1 cellular context compared by ENCODE assay signal in the genomic region with DNA sequence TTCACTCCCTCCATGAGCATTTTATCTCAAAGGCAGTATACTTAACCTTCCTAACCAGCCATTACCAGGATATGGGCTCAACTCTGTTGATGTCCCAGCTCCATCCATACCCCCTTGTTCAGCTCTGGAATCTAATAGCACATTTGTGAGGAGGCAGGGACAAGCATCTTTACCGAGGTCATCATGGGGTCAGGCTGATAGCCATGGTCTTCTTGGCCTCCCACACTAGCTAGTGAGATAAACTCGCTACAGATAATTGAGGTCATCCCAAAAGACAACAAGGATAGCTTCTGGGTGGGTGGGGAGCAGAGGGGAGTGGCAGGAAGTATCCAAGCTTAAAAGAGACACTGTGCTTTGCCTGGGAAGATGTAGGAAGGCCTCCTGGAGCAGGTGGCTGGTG.
TF ChIP-seq lines count a peak whose summit lies in the region.

No MANE protein-coding gene starts in this region.

TF ChIP-seq in K562, 482 proteins besides CTCF, POLR2A, EP300 and RAD21 (continued from another document):
- TF ChIP-seq, protein P1, sequence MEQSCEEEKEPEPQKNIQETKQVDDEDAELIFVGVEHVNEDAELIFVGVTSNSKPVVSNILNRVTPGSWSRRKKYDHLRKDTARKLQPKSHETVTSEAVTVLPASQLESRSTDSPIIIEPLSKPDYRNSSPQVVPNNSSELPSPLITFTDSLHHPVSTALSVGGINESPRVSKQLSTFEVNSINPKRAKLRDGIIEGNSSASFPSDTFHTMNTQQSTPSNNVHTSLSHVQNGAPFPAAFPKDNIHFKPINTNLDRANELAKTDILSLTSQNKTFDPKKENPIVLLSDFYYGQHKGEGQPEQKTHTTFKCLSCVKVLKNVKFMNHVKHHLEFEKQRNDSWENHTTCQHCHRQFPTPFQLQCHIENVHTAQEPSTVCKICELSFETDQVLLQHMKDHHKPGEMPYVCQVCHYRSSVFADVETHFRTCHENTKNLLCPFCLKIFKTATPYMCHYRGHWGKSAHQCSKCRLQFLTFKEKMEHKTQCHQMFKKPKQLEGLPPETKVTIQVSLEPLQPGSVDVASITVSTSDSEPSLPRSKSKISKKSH (CRISPR knock-in tag; IDR thresholded peaks at IDR 0.05) = no peak
